ENCODE assay signal across 8 cellular contexts in the genomic region with DNA sequence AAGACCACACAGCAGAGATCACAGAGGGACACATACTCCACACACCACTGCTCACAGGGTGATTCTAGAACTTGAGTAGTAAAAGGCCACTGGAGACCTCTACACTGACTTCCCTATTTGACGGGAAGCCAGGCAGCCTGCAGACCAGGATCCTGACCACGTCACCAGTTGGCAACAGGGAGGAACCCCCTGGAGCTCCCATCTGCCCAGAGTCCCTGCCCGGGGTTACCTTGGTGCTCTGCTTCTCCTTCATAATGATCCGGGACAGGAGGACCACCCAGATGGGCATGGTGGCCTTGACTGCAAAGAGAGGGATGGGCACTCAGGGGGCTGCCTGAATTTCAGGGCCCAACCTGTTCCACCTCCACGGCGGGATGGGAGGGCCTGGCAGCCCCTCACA. TPM values are rescaled to one million over a fixed set of nuclear protein-coding genes. Genes with fewer than 3 reads are reported as not detected.
DNase-seq lines count a peak whose midpoint lies in the region; ATAC-seq, FAIRE-seq and TF ChIP-seq lines count a peak whose summit lies in the region.

No MANE protein-coding gene starts in this region.

- no peaks in the 10 kb centered on the region for H3K9me1 ChIP-seq in endothelial cell of umbilical vein (replicated peaks; ENCODE audit: control insufficient read depth, extremely low read depth, insufficient read depth, low read length)

- peaks cover 1% of the 10 kb centered on the region for H3K9me3 Mint-ChIP-seq in activated naive CD4-positive, alpha-beta T cell treated with anti-CD3 and anti-CD28 coated beads, Interleukin-2, amount 10 ng/mL, durations not matched to agents 7 days and 5 days

- H3K36me3 Mint-ChIP-seq in activated naive CD4-positive, alpha-beta T cell treated with anti-CD3 and anti-CD28 coated beads, Interleukin-2, amount 10 ng/mL, durations not matched to agents 7 days and 5 days: peaks cover 58% of the 10 kb centered on the region

- H3K4me1 Mint-ChIP-seq in activated naive CD4-positive, alpha-beta T cell treated with anti-CD3 and anti-CD28 coated beads, Interleukin-2, amount 10 ng/mL, durations not matched to agents 7 days and 5 days: peaks cover 75% of the 10 kb centered on the region

- H3K9me3 ChIP-seq in Panc1 (ENCODE audit: control insufficient read depth, insufficient read depth, low read depth, low read length) (no peaks in the 10 kb centered on the region), endothelial cell of umbilical vein (replicated peaks; ENCODE audit: control insufficient read depth, insufficient read depth, low read length) (no peaks in the 10 kb centered on the region), neutrophil (no peaks in the 10 kb centered on the region)

- H3K4me1 ChIP-seq in Panc1 (ENCODE audit: control insufficient read depth, insufficient read depth, low read length): peaks cover 8% of the 10 kb centered on the region
- peaks cover 21% of the 10 kb centered on the region for H3K4me1 ChIP-seq in endothelial cell of umbilical vein (ENCODE audit: control insufficient read depth, extremely low read depth, insufficient read depth, low read length)
- H3K4me1 ChIP-seq in neutrophil (ENCODE audit: control insufficient read depth in 1 of 2, insufficient read depth in 1 of 2, low read depth in 1 of 2, low read length in 1 of 2): peaks cover 31 to 42% of the 10 kb centered on the region in 2 experiments

- CTCF ChIA-PET in activated naive CD4-positive, alpha-beta T cell treated with anti-CD3 and anti-CD28 coated beads, Interleukin-2, amount 10 ng/mL, durations not matched to agents 7 days and 5 days (lab: Charles Lee): interaction anchor here (0.8 kb wide), 1 partner anchor 17 kb away, joined by 4 read pairs; no protein-coding TSS in a partner anchor
- CTCF ChIA-PET in Panc1 (lab: Charles Lee) (no interaction called here), endothelial cell of umbilical vein (lab: Charles Lee) (no interaction called here)

- BruUV-seq in Panc1 (replicated peaks; lab: Mats Ljungman, UMichigan) (no TSS peak), endothelial cell of umbilical vein (replicated peaks; lab: Mats Ljungman, UMichigan) (no TSS peak)

- in situ Hi-C loops in Panc1 (cut with HindIII; ENCODE audit: low pct_unique_long_range_greater_than_20kb, low sequenced_read_pairs): no loop called here

- no peaks in the 10 kb centered on the region for H3K27me3 Mint-ChIP-seq in activated naive CD4-positive, alpha-beta T cell treated with anti-CD3 and anti-CD28 coated beads, Interleukin-2, amount 10 ng/mL, durations not matched to agents 7 days and 5 days

- peak; percentile 54 for FAIRE-seq in endothelial cell of umbilical vein (lab: Jason Lieb, UNC)

- H3K27me3 ChIP-seq in Panc1 (ENCODE audit: control insufficient read depth, insufficient read depth, low read length) (no peaks in the 10 kb centered on the region), endothelial cell of umbilical vein (ENCODE audit: control insufficient read depth in 2 of 2, insufficient read depth in 2 of 2, low read length in 2 of 2) (no peaks in the 10 kb centered on the region), neutrophil (no peaks in the 10 kb centered on the region)

- intact Hi-C loops in Panc1 (cut with micrococcal nuclease; ENCODE audit: unreplicated experiment) (no loop called here), endothelial cell of umbilical vein (cut with micrococcal nuclease) (no loop called here)

- no peak for TF ChIP-seq POLR2A in endothelial cell of umbilical vein (IDR thresholded peaks at IDR 0.05; ENCODE audit: low read depth, low read length)

- dilution Hi-C loops in endothelial cell of umbilical vein (cut with MboI; ENCODE audit: extremely low pct_ligation_motif_present, low sequenced_read_pairs): no loop called here

- H3K4me3 Mint-ChIP-seq in activated naive CD4-positive, alpha-beta T cell treated with anti-CD3 and anti-CD28 coated beads, Interleukin-2, amount 10 ng/mL, durations not matched to agents 7 days and 5 days: peak overlapping the region; percentile 88

- H3K27ac Mint-ChIP-seq in activated naive CD4-positive, alpha-beta T cell treated with anti-CD3 and anti-CD28 coated beads, Interleukin-2, amount 10 ng/mL, durations not matched to agents 7 days and 5 days: peak overlapping the region; percentile 88

- H3K9ac ChIP-seq in endothelial cell of umbilical vein (replicated peaks; ENCODE audit: extremely low read depth, insufficient read depth, low read length): peak overlapping the region; percentile 64

- H3K27ac ChIP-seq in Panc1 (ENCODE audit: low read length) (peak overlapping the region; percentile 77), endothelial cell of umbilical vein (ENCODE audit: insufficient read depth, low read depth, low read length) (peak overlapping the region; percentile 73), neutrophil (peak overlapping the region; percentile 92)

- no peaks in the 10 kb centered on the region for H4K20me1 ChIP-seq in endothelial cell of umbilical vein (replicated peaks; ENCODE audit: control insufficient read depth, extremely low read depth, insufficient read depth, low read length)

- peak overlapping the region; percentile 77 to 93 for H3K4me3 ChIP-seq in Panc1 (ENCODE audit: low read depth in 2 of 2, low read length in 2 of 2)
- peak overlapping the region; percentile 54 to 73 (median 63) for H3K4me3 ChIP-seq in endothelial cell of umbilical vein (replicated peaks in 1 of 3; ENCODE audit: insufficient read depth in 1 of 3, low read depth in 1 of 3, low read length in 3 of 3)
- H3K4me3 ChIP-seq in neutrophil (ENCODE audit: low read depth in 1 of 2, low read length in 1 of 2): peak overlapping the region; percentile 88 to 92

- TF ChIP-seq CTCF in Panc1 (IDR thresholded peaks at IDR 0.05) (no peak), endothelial cell of umbilical vein (IDR thresholded peaks at IDR 0.05; ENCODE audit: extremely low read depth in 1 of 2, insufficient read depth in 1 of 2, low read depth in 1 of 2, low read length in 2 of 2) (no peak), neutrophil (IDR thresholded peaks at IDR 0.05) (no peak)

- peaks cover 4% of the 10 kb centered on the region for H3K36me3 ChIP-seq in Panc1 (ENCODE audit: control insufficient read depth, insufficient read depth, low read length)
- H3K36me3 ChIP-seq in endothelial cell of umbilical vein (ENCODE audit: control insufficient read depth in 2 of 2, extremely low read depth in 1 of 2, insufficient read depth in 2 of 2, low read length in 2 of 2): peaks cover 5 to 12% of the 10 kb centered on the region in 2 experiments
- peaks cover 53% of the 10 kb centered on the region for H3K36me3 ChIP-seq in neutrophil

- ATAC-seq in Panc1: no peak
- ATAC-seq in HG03095 (IDR thresholded peaks at IDR 0.05; ENCODE audit: unreplicated experiment): no peak
- no peak for ATAC-seq in HG03442 (IDR thresholded peaks at IDR 0.05; ENCODE audit: unreplicated experiment)

- peak overlapping the region; percentile 77 for H3K4me2 ChIP-seq in endothelial cell of umbilical vein (ENCODE audit: insufficient read depth, low read length)

- no peak for DNase-seq in activated naive CD4-positive, alpha-beta T cell treated with anti-CD3 and anti-CD28 coated beads, Interleukin-2, amount 10 ng/mL, durations not matched to agents 7 days and 5 days
- no peak for DNase-seq in activated naive CD4-positive, alpha-beta T cell treated with anti-CD3 and anti-CD28 coated beads, Interleukin-2, amount 50 U/mL, for 16 hours
- no peak for DNase-seq in Panc1 (ENCODE audit: low read depth, low spot score)
- peak; percentile 21 for DNase-seq in endothelial cell of umbilical vein (ENCODE audit: low read depth, low spot score)
- no peak for DNase-seq in NCI-H1417 treated with DMSO at 0.1 percent for 48 hours (lab: John Stamatoyannopoulos, UW)

- peak overlapping the region; percentile 48 for H2AFZ ChIP-seq in endothelial cell of umbilical vein (ENCODE audit: low read depth, low read length)

- POLR2A ChIA-PET in Panc1 (lab: Charles Lee): no interaction called here
- POLR2A ChIA-PET in endothelial cell of umbilical vein (lab: Charles Lee): no interaction called here

- H3K79me2 ChIP-seq in endothelial cell of umbilical vein (ENCODE audit: control insufficient read depth, insufficient read depth, low read length): peaks cover 49% of the 10 kb centered on the region

TF ChIP-seq in endothelial cell of umbilical vein, 7 proteins besides CTCF, POLR2A, EP300 and RAD21 (continues in another document):
- TF ChIP-seq POLR2AphosphoS5 (IDR thresholded peaks at IDR 0.05; ENCODE audit: insufficient read depth, low read depth, low read length): no peak

RNA-seq across cellular contexts. Expression of gene SLC35E1, which starts 0.9 kb away (rescaled TPM):
- total RNA-seq in Panc1 (2021; ENCODE audit: unreplicated experiment) (43.5 TPM), endothelial cell of umbilical vein (30.4 and 37.5 TPM in 2 replicates)
- polyA plus RNA-seq in Panc1 (2012; ENCODE audit: insufficient read length): 48.2 TPM
- 36.0 and 50.1 TPM in 2 replicates for polyA plus RNA-seq in endothelial cell of umbilical vein
- 25.5 and 26.0 TPM in 2 replicates for polyA plus RNA-seq in endothelial cell of umbilical vein (2011; cell fraction: cytosol; rRNA removed)
- 30.9 and 37.6 TPM in 2 replicates for polyA plus RNA-seq in endothelial cell of umbilical vein (2011; cell fraction: nucleus; rRNA removed)
- 30.9 and 32.8 TPM in 2 replicates for polyA plus RNA-seq in endothelial cell of umbilical vein (2012)
- polyA minus RNA-seq in endothelial cell of umbilical vein: 74.9 and 97.2 TPM in 2 replicates
- polyA minus RNA-seq in endothelial cell of umbilical vein (2011; cell fraction: cytosol; rRNA and poly(A)+ RNA removed): 30.4 TPM
- 30.7 and 38.7 TPM in 2 replicates for polyA minus RNA-seq in endothelial cell of umbilical vein (2011; cell fraction: nucleus; rRNA and poly(A)+ RNA removed)

RNA-seq across cellular contexts. Expression of gene CHERP, which starts 29.0 kb away (rescaled TPM):
- total RNA-seq in Panc1 (2021; ENCODE audit: unreplicated experiment): 48.3 TPM
- polyA plus RNA-seq in Panc1 (2012; ENCODE audit: insufficient read length): 49.8 TPM
- 53.9 and 54.5 TPM in 2 replicates for total RNA-seq in endothelial cell of umbilical vein
- 8.9 and 10.6 TPM in 2 replicates for polyA plus RNA-seq in endothelial cell of umbilical vein
- 9.2 and 10.2 TPM in 2 replicates for polyA plus RNA-seq in endothelial cell of umbilical vein (2011; cell fraction: cytosol; rRNA removed)
- polyA plus RNA-seq in endothelial cell of umbilical vein (2011; cell fraction: nucleus; rRNA removed): 33.7 and 36.8 TPM in 2 replicates
- 21.0 and 24.1 TPM in 2 replicates for polyA plus RNA-seq in endothelial cell of umbilical vein (2012)
- 10.4 and 13.1 TPM in 2 replicates for polyA minus RNA-seq in endothelial cell of umbilical vein
- polyA minus RNA-seq in endothelial cell of umbilical vein (2011; cell fraction: cytosol; rRNA and poly(A)+ RNA removed): 21.3 TPM
- 23.6 and 33.1 TPM in 2 replicates for polyA minus RNA-seq in endothelial cell of umbilical vein (2011; cell fraction: nucleus; rRNA and poly(A)+ RNA removed)

RNA-seq across cellular contexts. Expression of gene MED26, which starts 56.7 kb away (rescaled TPM):
- total RNA-seq in Panc1 (2021; ENCODE audit: unreplicated experiment) (8.8 TPM), endothelial cell of umbilical vein (9.2 and 13.4 TPM in 2 replicates)
- 6.6 TPM for polyA plus RNA-seq in Panc1 (2012; ENCODE audit: insufficient read length)
- 5.6 and 6.2 TPM in 2 replicates for polyA plus RNA-seq in endothelial cell of umbilical vein
- 4.1 and 5.0 TPM in 2 replicates for polyA plus RNA-seq in endothelial cell of umbilical vein (2011; cell fraction: cytosol; rRNA removed)
- polyA plus RNA-seq in endothelial cell of umbilical vein (2011; cell fraction: nucleus; rRNA removed): 5.4 and 6.3 TPM in 2 replicates
- 3.9 and 5.4 TPM in 2 replicates for polyA plus RNA-seq in endothelial cell of umbilical vein (2012)
- 9.1 and 9.9 TPM in 2 replicates for polyA minus RNA-seq in endothelial cell of umbilical vein
- 12.6 TPM for polyA minus RNA-seq in endothelial cell of umbilical vein (2011; cell fraction: cytosol; rRNA and poly(A)+ RNA removed)
- polyA minus RNA-seq in endothelial cell of umbilical vein (2011; cell fraction: nucleus; rRNA and poly(A)+ RNA removed): 8.5 and 12.1 TPM in 2 replicates
